23 cellular contexts compared by ENCODE assay signal in the genomic region with DNA sequence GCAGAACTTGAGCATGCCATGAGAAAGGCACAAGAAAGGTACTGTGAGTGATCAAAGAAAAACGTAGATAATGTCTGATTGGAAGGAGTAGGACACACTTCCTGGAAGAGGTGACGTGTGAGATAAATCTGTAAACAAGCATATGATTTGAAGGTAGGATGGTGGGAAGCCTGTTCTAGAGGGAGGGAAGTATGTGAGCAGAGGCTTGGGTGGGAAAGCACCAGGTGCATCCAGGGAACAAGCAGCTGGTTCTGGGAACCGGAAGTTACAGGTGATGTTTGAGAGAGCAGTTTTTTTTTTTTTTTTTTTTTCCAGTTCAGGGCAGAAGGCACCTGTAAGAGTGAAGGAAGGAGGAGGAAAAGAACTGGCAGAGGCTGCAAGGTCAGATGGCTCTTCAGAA.
"Had no signal": no experiment of that assay in that cellular context is flagged by ENCODE, and none has a peak within 500 bp of the region (broad histone marks: within the 10 kb centered on the region; RNA-seq: fewer than 3 reads in every experiment).

No MANE protein-coding gene starts in this region.

- H3K27ac Mint-ChIP-seq: activated CD4-positive, alpha-beta memory T cell treated with anti-CD3 and anti-CD28 coated beads, Interleukin-2, amount 10 ng/mL, durations not matched to agents 7 days and 5 days; activated CD4-positive, alpha-beta T cell treated with anti-CD3 and anti-CD28 coated beads, Interleukin-2, amount 10 ng/mL, durations not matched to agents 7 days and 5 days; activated naive CD4-positive, alpha-beta T cell treated with anti-CD3 and anti-CD28 coated beads, Interleukin-2, amount 50 U/mL, for 24 hours; activated naive CD8-positive, alpha-beta T cell treated with anti-CD3 and anti-CD28 coated beads, Interleukin-2, amount 50 U/mL, for 24 hours; activated T-helper 2 cell treated with anti-CD3 and anti-CD28 coated beads, Interferon-gamma antibody, Interleukin-2, Interleukin-4, amounts not matched to agents 10 μg/mL and 5 μg/mL and 100 μg/mL, durations not matched to agents 14 hours and 24 hours and 36 hours; mesothelial cell of epicardium; naive B cell; nephron progenitor cell; stimulated activated naive B cell treated with anti-CD40 and anti-IgM and Interleukin-4, amounts not matched to agents 10 μg/mL and 1 μg/mL and 100 μg/mL, for 72 hours; WTC11 had no signal

- H3K4me3 Mint-ChIP-seq: activated CD4-positive, alpha-beta memory T cell treated with anti-CD3 and anti-CD28 coated beads, Interleukin-2, amount 10 ng/mL, durations not matched to agents 7 days and 5 days; activated CD4-positive, alpha-beta T cell treated with anti-CD3 and anti-CD28 coated beads, Interleukin-2, amount 10 ng/mL, durations not matched to agents 7 days and 5 days; activated naive CD4-positive, alpha-beta T cell treated with anti-CD3 and anti-CD28 coated beads, Interleukin-2, amount 50 U/mL, for 24 hours; activated naive CD8-positive, alpha-beta T cell treated with anti-CD3 and anti-CD28 coated beads, Interleukin-2, amount 50 U/mL, for 24 hours; activated T-cell treated with anti-CD3 and anti-CD28 coated beads, Interleukin-2, amount 50 U/mL, for 4 hours; mesothelial cell of epicardium; naive B cell; nephron progenitor cell; stimulated activated naive B cell treated with anti-CD40 and anti-IgM and Interleukin-4, amounts not matched to agents 10 μg/mL and 1 μg/mL and 100 μg/mL, for 72 hours; WTC11 had no signal

- H3K36me3 Mint-ChIP-seq: activated naive CD4-positive, alpha-beta T cell treated with anti-CD3 and anti-CD28 coated beads, Interleukin-2, amount 50 U/mL, for 24 hours; mesothelial cell of epicardium; naive B cell; stimulated activated naive B cell treated with anti-CD40 and anti-IgM and Interleukin-4, amounts not matched to agents 10 μg/mL and 1 μg/mL and 100 μg/mL, for 72 hours; WTC11 had no signal

- H3K27me3 Mint-ChIP-seq: activated CD4-positive, alpha-beta memory T cell treated with anti-CD3 and anti-CD28 coated beads, Interleukin-2, amount 10 ng/mL, durations not matched to agents 7 days and 5 days; activated CD4-positive, alpha-beta T cell treated with anti-CD3 and anti-CD28 coated beads, Interleukin-2, amount 10 ng/mL, durations not matched to agents 7 days and 5 days; activated naive CD4-positive, alpha-beta T cell treated with anti-CD3 and anti-CD28 coated beads, Interleukin-2, amount 50 U/mL, for 24 hours had no signal

- ATAC-seq: activated naive CD8-positive, alpha-beta T cell treated with anti-CD3 and anti-CD28 coated beads, Interleukin-2, amount 50 U/mL, for 24 hours; activated T-cell treated with anti-CD3 and anti-CD28 coated beads, Interleukin-2, amount 50 U/mL, for 4 hours; esophagus mucosa; heart right ventricle; right cardiac atrium; stimulated activated naive B cell treated with anti-CD40 and anti-IgM and Interleukin-4, amounts not matched to agents 10 μg/mL and 1 μg/mL and 100 μg/mL, for 72 hours; upper lobe of right lung; WTC11 had no signal

- H3K9me3 Mint-ChIP-seq: activated CD4-positive, alpha-beta memory T cell treated with anti-CD3 and anti-CD28 coated beads, Interleukin-2, amount 10 ng/mL, durations not matched to agents 7 days and 5 days; activated CD4-positive, alpha-beta T cell treated with anti-CD3 and anti-CD28 coated beads, Interleukin-2, amount 10 ng/mL, durations not matched to agents 7 days and 5 days; activated naive CD4-positive, alpha-beta T cell treated with anti-CD3 and anti-CD28 coated beads, Interleukin-2, amount 50 U/mL, for 24 hours; activated naive CD8-positive, alpha-beta T cell treated with anti-CD3 and anti-CD28 coated beads, Interleukin-2, amount 50 U/mL, for 24 hours; activated T-cell treated with anti-CD3 and anti-CD28 coated beads, Interleukin-2, amount 50 U/mL, for 4 hours; activated T-helper 2 cell treated with anti-CD3 and anti-CD28 coated beads, Interferon-gamma antibody, Interleukin-2, Interleukin-4, amounts not matched to agents 10 μg/mL and 5 μg/mL and 100 μg/mL, durations not matched to agents 14 hours and 24 hours and 36 hours; mesothelial cell of epicardium; naive B cell; nephron progenitor cell; stimulated activated naive B cell treated with anti-CD40 and anti-IgM and Interleukin-4, amounts not matched to agents 10 μg/mL and 1 μg/mL and 100 μg/mL, for 72 hours; WTC11 had no signal

- H3K4me1 Mint-ChIP-seq: activated CD4-positive, alpha-beta memory T cell treated with anti-CD3 and anti-CD28 coated beads, Interleukin-2, amount 10 ng/mL, durations not matched to agents 7 days and 5 days; activated CD4-positive, alpha-beta T cell treated with anti-CD3 and anti-CD28 coated beads, Interleukin-2, amount 10 ng/mL, durations not matched to agents 7 days and 5 days; activated naive CD4-positive, alpha-beta T cell treated with anti-CD3 and anti-CD28 coated beads, Interleukin-2, amount 50 U/mL, for 24 hours; activated naive CD8-positive, alpha-beta T cell treated with anti-CD3 and anti-CD28 coated beads, Interleukin-2, amount 50 U/mL, for 24 hours; mesothelial cell of epicardium; naive B cell; stimulated activated naive B cell treated with anti-CD40 and anti-IgM and Interleukin-4, amounts not matched to agents 10 μg/mL and 1 μg/mL and 100 μg/mL, for 72 hours had no signal

- DNase-seq: activated CD4-positive, alpha-beta memory T cell treated with anti-CD3 and anti-CD28 coated beads, Interleukin-2, amount 10 ng/mL, durations not matched to agents 7 days and 5 days; activated CD4-positive, alpha-beta T cell treated with anti-CD3 and anti-CD28 coated beads for 1 hour; activated CD4-positive, alpha-beta T cell treated with anti-CD3 and anti-CD28 coated beads, Interleukin-2, amount 10 ng/mL, durations not matched to agents 7 days and 5 days; activated naive CD8-positive, alpha-beta T cell treated with anti-CD3 and anti-CD28 coated beads, Interleukin-2, amount 50 U/mL, for 24 hours; activated T-cell treated with anti-CD3 and anti-CD28 coated beads, Interleukin-2, amount 50 U/mL, for 4 hours; amygdala; central memory CD4-positive, alpha-beta T cell; foreskin fibroblast; heart right ventricle; naive B cell; nephron progenitor cell; right cardiac atrium; stimulated activated CD4-positive, alpha-beta T cell treated with anti-CD3 and anti-CD28 coated beads, Interleukin-15, amount 100 ng/mL, for 24 hours; stimulated activated CD4-positive, alpha-beta T cell treated with anti-CD3 and anti-CD28 coated beads, Interleukin-2, amount 100 ng/mL, for 24 hours; stimulated activated naive B cell treated with anti-CD40 and anti-IgM and Interleukin-4, amounts not matched to agents 10 μg/mL and 1 μg/mL and 100 μg/mL, for 72 hours; stomach; tibial artery; upper lobe of right lung had no signal
